27 cellular contexts compared by ENCODE assay signal in genomic region chrX:55816023-55816422, GRCh38.
"Had no signal": no experiment of that assay in that cellular context is flagged by ENCODE, and none has a peak within 500 bp of the region (broad histone marks: within the 10 kb centered on the region; RNA-seq: fewer than 3 reads in every experiment).

No MANE protein-coding gene starts in this region.

- H3K36me3 ChIP-seq: adrenal gland, ascending aorta, esophagus squamous epithelium, ovary, prostate gland, stomach, thyroid gland, upper lobe of right lung, WERI-Rb-1 had no signal

- H3K4me2 ChIP-seq: smooth muscle cell had no signal

- H3K4me3 ChIP-seq: adrenal gland, ascending aorta, esophagus squamous epithelium, ovary, prostate gland, smooth muscle cell, stomach, thyroid gland, upper lobe of right lung had no signal

- ATAC-seq: activated CD4-positive, CD25-positive, alpha-beta regulatory T cell treated with anti-CD3 and anti-CD28 coated beads, Interleukin-2, amount 50 U/mL, for 24 hours; left ventricle myocardium superior; stimulated activated naive B cell treated with anti-CD40 and anti-IgM and Interleukin-4, amounts not matched to agents 10 μg/mL and 1 μg/mL and 100 μg/mL, for 72 hours; upper lobe of right lung had no signal

- FAIRE-seq: endothelial cell of umbilical vein, frontal cortex, islet of Langerhans, TTC549 had no signal

- H3K9me3 ChIP-seq: adrenal gland, ascending aorta, esophagus squamous epithelium, ovary, prostate gland, thyroid gland, upper lobe of right lung had no signal

- DNase-seq: activated CD4-positive, alpha-beta T cell treated with anti-CD3 and anti-CD28 coated beads for 48 hours; activated CD4-positive, alpha-beta T cell treated with anti-CD3 and anti-CD28 coated beads, Interleukin-2, amount 50 U/mL, for 48 hours; activated CD8-positive, alpha-beta memory T cell treated with anti-CD3 and anti-CD28 coated beads, Interleukin-2, amount 50 U/mL, for 4 hours; activated effector memory CD4-positive, alpha-beta T cell treated with anti-CD3 and anti-CD28 coated beads, Interleukin-2, amount 50 U/mL, for 16 hours; activated naive CD4-positive, alpha-beta T cell treated with anti-CD3 and anti-CD28 coated beads for 36 hours; activated naive CD8-positive, alpha-beta T cell treated with anti-CD3 and anti-CD28 coated beads for 36 hours; activated T-cell treated with anti-CD3 and anti-CD28 coated beads, Interleukin-2, amount 50 U/mL, for 1 hour; adrenal gland; esophagus squamous epithelium; left ventricle myocardium superior; naive B cell; ovary; stimulated activated CD4-positive, alpha-beta T cell treated with anti-CD3 and anti-CD28 coated beads, Interleukin-15, amount 100 ng/mL, for 24 hours; stimulated activated CD4-positive, alpha-beta T cell treated with anti-CD3 and anti-CD28 coated beads, Interleukin-2, amount 100 ng/mL, for 24 hours; stimulated activated naive B cell treated with anti-CD40 and anti-IgM and Interleukin-4, amounts not matched to agents 10 μg/mL and 1 μg/mL and 100 μg/mL, for 72 hours; stomach; thyroid gland; upper lobe of right lung; WERI-Rb-1 had no signal

- H3K27ac ChIP-seq: adrenal gland, ascending aorta, esophagus squamous epithelium, ovary, prostate gland, stomach, thyroid gland, upper lobe of right lung, WERI-Rb-1 had no signal

- H3K27me3 ChIP-seq: ascending aorta, esophagus squamous epithelium, thyroid gland, upper lobe of right lung had no signal

- H3K4me1 ChIP-seq: adrenal gland, ascending aorta, prostate gland, stomach, thyroid gland, upper lobe of right lung had no signal
